In genomic region chr2:160747771-160748170, GRCh38 we compare ENCODE assay signal across 13 cellular contexts.
DNase-seq lines count a peak whose midpoint lies in the region; ATAC-seq and TF ChIP-seq lines count a peak whose summit lies in the region.
"Had no signal": no experiment of that assay in that cellular context is flagged by ENCODE, and none has a peak within 500 bp of the region (broad histone marks: within the 10 kb centered on the region; RNA-seq: fewer than 3 reads in every experiment).

No MANE protein-coding gene starts in this region.

- H3K4me3 ChIP-seq in PC-9 (0 out of 2 replicates have a peak overlapping the region, but pooled peaks have one; percentile 9), epithelial cell of proximal tubule (ENCODE audit: low read depth, low read length) (no peak overlapping the region)

- no peaks in the 10 kb centered on the region for H3K27me3 ChIP-seq in PC-9 (ENCODE audit: insufficient read depth, low read depth)

- H3K4me1 Mint-ChIP-seq in osteocyte (ENCODE audit: unreplicated experiment): peaks cover 48% of the 10 kb centered on the region
- H3K4me1 Mint-ChIP-seq in activated CD4-positive, alpha-beta T cell treated with anti-CD3 and anti-CD28 coated beads, Interleukin-2, amount 10 ng/mL, durations not matched to agents 24 days and 14 days: no peaks in the 10 kb centered on the region

- peaks cover 52% of the 10 kb centered on the region for H3K4me1 ChIP-seq in PC-9 (replicated peaks; ENCODE audit: insufficient read depth)

- POLR2A ChIA-PET in PC-9 (lab: Charles Lee; ENCODE audit: unreplicated experiment): interaction anchor here (0.6 kb wide), 2 partner anchors 8 to 222 kb away, joined by 3 to 32 read pairs; no protein-coding TSS in a partner anchor

- BruUV-seq in PC-9 (replicated peaks; lab: Mats Ljungman, UMichigan): no TSS peak

- no peak overlapping the region for H3K4me3 Mint-ChIP-seq in osteocyte (ENCODE audit: unreplicated experiment)
- H3K4me3 Mint-ChIP-seq in activated CD4-positive, alpha-beta T cell treated with anti-CD3 and anti-CD28 coated beads, Interleukin-2, amount 10 ng/mL, durations not matched to agents 24 days and 14 days: no peak overlapping the region
- H3K4me3 Mint-ChIP-seq: activated naive CD4-positive, alpha-beta T cell treated with anti-CD3 and anti-CD28 coated beads, Interleukin-2, amount 50 U/mL, for 24 hours; T-helper 1 cell treated with Interleukin-12 subunit alpha and Interleukin-12 subunit beta and Interleukin-4 antibody, amounts not matched to agents 30 μg/mL and 1 μg/mL, for 36 hours had no signal

- peak overlapping the region; percentile 77 for H3K27ac Mint-ChIP-seq in osteocyte (ENCODE audit: unreplicated experiment)
- H3K27ac Mint-ChIP-seq in activated CD4-positive, alpha-beta T cell treated with anti-CD3 and anti-CD28 coated beads, Interleukin-2, amount 10 ng/mL, durations not matched to agents 24 days and 14 days: no peak overlapping the region
- H3K27ac Mint-ChIP-seq: activated naive CD4-positive, alpha-beta T cell treated with anti-CD3 and anti-CD28 coated beads, Interleukin-2, amount 50 U/mL, for 24 hours; T-helper 1 cell treated with Interleukin-12 subunit alpha and Interleukin-12 subunit beta and Interleukin-4 antibody, amounts not matched to agents 30 μg/mL and 1 μg/mL, for 36 hours had no signal

- intact Hi-C loops in PC-9 (cut with micrococcal nuclease; ENCODE audit: unreplicated experiment): loop anchor here (10.0 kb wide), 1 partner anchor 343 kb away; no protein-coding TSS in a partner anchor
- intact Hi-C loops in activated CD4-positive, alpha-beta T cell treated with anti-CD3 and anti-CD28 coated beads, Interleukin-2, amount 10 ng/mL, durations not matched to agents 24 days and 14 days (cut with micrococcal nuclease): no loop called here

- TF ChIP-seq CTCF in PC-9 (conservative IDR thresholded peaks at IDR 0.05) (no peak), epithelial cell of proximal tubule (conservative IDR thresholded peaks at IDR 0.05; ENCODE audit: low read depth, low read length) (no peak), osteocyte (IDR thresholded peaks at IDR 0.05) (no peak)

- no peaks in the 10 kb centered on the region for H3K9me3 Mint-ChIP-seq in osteocyte (ENCODE audit: unreplicated experiment)
- peaks cover 3% of the 10 kb centered on the region for H3K9me3 Mint-ChIP-seq in activated CD4-positive, alpha-beta T cell treated with anti-CD3 and anti-CD28 coated beads, Interleukin-2, amount 10 ng/mL, durations not matched to agents 24 days and 14 days
- H3K9me3 Mint-ChIP-seq: activated naive CD4-positive, alpha-beta T cell treated with anti-CD3 and anti-CD28 coated beads, Interleukin-2, amount 50 U/mL, for 24 hours; T-helper 1 cell treated with Interleukin-12 subunit alpha and Interleukin-12 subunit beta and Interleukin-4 antibody, amounts not matched to agents 30 μg/mL and 1 μg/mL, for 36 hours had no signal

- no peaks in the 10 kb centered on the region for H4K20me1 ChIP-seq in PC-9 (ENCODE audit: insufficient read depth)

- H3K36me3 ChIP-seq in PC-9 (ENCODE audit: low read depth): no peaks in the 10 kb centered on the region

- no peaks in the 10 kb centered on the region for H3K27me3 Mint-ChIP-seq in osteocyte (ENCODE audit: unreplicated experiment)
- peaks cover 9% of the 10 kb centered on the region for H3K27me3 Mint-ChIP-seq in activated CD4-positive, alpha-beta T cell treated with anti-CD3 and anti-CD28 coated beads, Interleukin-2, amount 10 ng/mL, durations not matched to agents 24 days and 14 days
- H3K27me3 Mint-ChIP-seq: activated naive CD4-positive, alpha-beta T cell treated with anti-CD3 and anti-CD28 coated beads, Interleukin-2, amount 50 U/mL, for 24 hours had no signal

- ATAC-seq in GM19351 (IDR thresholded peaks at IDR 0.05; ENCODE audit: unreplicated experiment) (no peak), HG02678 (IDR thresholded peaks at IDR 0.05; ENCODE audit: unreplicated experiment) (no peak)

- no peaks in the 10 kb centered on the region for H3K79me2 ChIP-seq in PC-9 (ENCODE audit: low read depth)

- peak overlapping the region; percentile 59 for H3K27ac ChIP-seq in PC-9

- H3K9me2 ChIP-seq in PC-9 (ENCODE audit: insufficient read depth): no peaks in the 10 kb centered on the region

- DNase-seq in EH (ENCODE audit: low read depth) (peak; percentile 95), PC-9 (peak; percentile 26 to 75), epithelial cell of proximal tubule (ENCODE audit: low read depth) (peak; percentile 25), osteocyte (ENCODE audit: extremely low spot score, unreplicated experiment) (no peak), T-helper 2 cell (no peak)
- DNase-seq in activated CD4-positive, alpha-beta T cell treated with anti-CD3 and anti-CD28 coated beads, Interleukin-2, amount 10 ng/mL, durations not matched to agents 24 days and 14 days: no peak
- DNase-seq: activated CD4-positive, alpha-beta T cell treated with anti-CD3 and anti-CD28 coated beads, Interleukin-2, amount 50 U/mL, for 48 hours; DMS79; NCI-H1694 had no signal

- H3F3A ChIP-seq in PC-9 (ENCODE audit: insufficient read depth, low read depth): peaks cover 10% of the 10 kb centered on the region

- CTCF ChIA-PET in PC-9 (lab: Charles Lee): no interaction called here

- no peak overlapping the region for H2AFZ ChIP-seq in PC-9

- H3K4me2 ChIP-seq in PC-9: peak overlapping the region; percentile 67

- H3K36me3 Mint-ChIP-seq in osteocyte (ENCODE audit: unreplicated experiment): no peaks in the 10 kb centered on the region
- no peaks in the 10 kb centered on the region for H3K36me3 Mint-ChIP-seq in activated CD4-positive, alpha-beta T cell treated with anti-CD3 and anti-CD28 coated beads, Interleukin-2, amount 10 ng/mL, durations not matched to agents 24 days and 14 days (ENCODE audit: low read depth)
- H3K36me3 Mint-ChIP-seq: activated naive CD4-positive, alpha-beta T cell treated with anti-CD3 and anti-CD28 coated beads, Interleukin-2, amount 50 U/mL, for 24 hours had no signal

- H3K9me3 ChIP-seq in PC-9 (ENCODE audit: insufficient read depth, low read depth): no peaks in the 10 kb centered on the region

Comparison
In these comparisons a context has a peak if more than half of its experiments do, and no peak if none do; other contexts are left out.
1. DNase-seq: peak in EH (single experiment), PC-9 (2 of 2) and epithelial cell of proximal tubule (single experiment); none in osteocyte (single experiment), T-helper 2 cell (0 of 5) and activated CD4-positive, alpha-beta T cell treated with anti-CD3 and anti-CD28 coated beads, Interleukin-2, amount 10 ng/mL, durations not matched to agents 24 days and 14 days (single experiment).